In the genomic region with DNA sequence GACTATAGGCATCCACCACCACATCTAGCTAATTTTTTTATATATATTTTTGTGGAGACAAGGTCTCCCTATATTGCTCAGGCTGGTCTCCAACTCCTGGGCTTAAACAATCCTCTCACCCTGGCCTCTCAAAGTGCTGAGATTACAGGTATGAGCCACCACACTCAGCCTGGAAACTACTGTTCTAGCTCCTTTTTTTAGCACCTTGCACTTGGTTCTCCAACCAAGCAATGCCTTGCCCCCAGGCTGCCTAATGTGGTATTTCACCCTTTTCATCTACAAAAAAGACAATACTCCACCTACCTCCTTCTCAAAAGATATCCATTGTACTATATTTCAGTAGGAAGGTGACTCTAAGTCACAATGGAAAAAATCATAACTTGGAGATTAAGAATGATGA, we compare ENCODE assay signal across 1 cellular context.
TF ChIP-seq lines count a peak whose summit lies in the region.

No MANE protein-coding gene starts in this region.

TF ChIP-seq in WTC11, 78 proteins besides CTCF, POLR2A, EP300 and RAD21 (continued from another document):
- TF ChIP-seq NR3C1 (CRISPR knock-in tag; conservative IDR thresholded peaks at IDR 0.05; ENCODE audit: low read depth) (no peak), NFATC4 (CRISPR knock-in tag; IDR thresholded peaks at IDR 0.05) (no peak), MYBL2 (CRISPR knock-in tag; IDR thresholded peaks at IDR 0.05) (no peak), ZNF423 (CRISPR knock-in tag; IDR thresholded peaks at IDR 0.05) (no peak)
- TF ChIP-seq, protein P1, sequence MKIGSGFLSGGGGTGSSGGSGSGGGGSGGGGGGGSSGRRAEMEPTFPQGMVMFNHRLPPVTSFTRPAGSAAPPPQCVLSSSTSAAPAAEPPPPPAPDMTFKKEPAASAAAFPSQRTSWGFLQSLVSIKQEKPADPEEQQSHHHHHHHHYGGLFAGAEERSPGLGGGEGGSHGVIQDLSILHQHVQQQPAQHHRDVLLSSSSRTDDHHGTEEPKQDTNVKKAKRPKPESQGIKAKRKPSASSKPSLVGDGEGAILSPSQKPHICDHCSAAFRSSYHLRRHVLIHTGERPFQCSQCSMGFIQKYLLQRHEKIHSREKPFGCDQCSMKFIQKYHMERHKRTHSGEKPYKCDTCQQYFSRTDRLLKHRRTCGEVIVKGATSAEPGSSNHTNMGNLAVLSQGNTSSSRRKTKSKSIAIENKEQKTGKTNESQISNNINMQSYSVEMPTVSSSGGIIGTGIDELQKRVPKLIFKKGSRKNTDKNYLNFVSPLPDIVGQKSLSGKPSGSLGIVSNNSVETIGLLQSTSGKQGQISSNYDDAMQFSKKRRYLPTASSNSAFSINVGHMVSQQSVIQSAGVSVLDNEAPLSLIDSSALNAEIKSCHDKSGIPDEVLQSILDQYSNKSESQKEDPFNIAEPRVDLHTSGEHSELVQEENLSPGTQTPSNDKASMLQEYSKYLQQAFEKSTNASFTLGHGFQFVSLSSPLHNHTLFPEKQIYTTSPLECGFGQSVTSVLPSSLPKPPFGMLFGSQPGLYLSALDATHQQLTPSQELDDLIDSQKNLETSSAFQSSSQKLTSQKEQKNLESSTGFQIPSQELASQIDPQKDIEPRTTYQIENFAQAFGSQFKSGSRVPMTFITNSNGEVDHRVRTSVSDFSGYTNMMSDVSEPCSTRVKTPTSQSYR (CRISPR knock-in tag; IDR thresholded peaks at IDR 0.05) = no peak
- TF ChIP-seq, protein P2, sequence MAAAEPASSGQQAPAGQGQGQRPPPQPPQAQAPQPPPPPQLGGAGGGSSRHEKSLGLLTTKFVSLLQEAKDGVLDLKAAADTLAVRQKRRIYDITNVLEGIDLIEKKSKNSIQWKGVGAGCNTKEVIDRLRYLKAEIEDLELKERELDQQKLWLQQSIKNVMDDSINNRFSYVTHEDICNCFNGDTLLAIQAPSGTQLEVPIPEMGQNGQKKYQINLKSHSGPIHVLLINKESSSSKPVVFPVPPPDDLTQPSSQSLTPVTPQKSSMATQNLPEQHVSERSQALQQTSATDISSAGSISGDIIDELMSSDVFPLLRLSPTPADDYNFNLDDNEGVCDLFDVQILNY (CRISPR knock-in tag; IDR thresholded peaks at IDR 0.05) = no peak
